In genomic region chr18:54740146-54740844, GRCh38 we compare ENCODE assay signal across 20 cellular contexts.
DNase-seq lines count a peak whose midpoint lies in the region; ATAC-seq, FAIRE-seq and TF ChIP-seq lines count a peak whose summit lies in the region.
"Had no signal": no experiment of that assay in that cellular context is flagged by ENCODE, and none has a peak within 500 bp of the region (broad histone marks: within the 10 kb centered on the region; RNA-seq: fewer than 3 reads in every experiment).

No MANE protein-coding gene starts in this region.

- H3K36me3 Mint-ChIP-seq in activated T-cell treated with anti-CD3 and anti-CD28 coated beads, Interleukin-2, amount 50 U/mL, for 4 hours (ENCODE audit: insufficient read depth) = no peaks in the 10 kb centered on the region
- H3K36me3 Mint-ChIP-seq: stimulated activated naive B cell treated with anti-CD40 and anti-IgM and Interleukin-4, amounts not matched to agents 10 μg/mL and 1 μg/mL and 100 μg/mL, for 72 hours; type B pancreatic cell had no signal

- no peak for TF ChIP-seq POLR2A in GM12892 (IDR thresholded peaks at IDR 0.05; ENCODE audit: low read depth, low read length)

- FAIRE-seq in D721Med (lab: Jason Lieb, UNC) (peak; percentile 96), GM12892 (lab: Jason Lieb, UNC) (no peak)

- H3K4me1 ChIP-seq in lower lobe of right lung = no peaks in the 10 kb centered on the region

- H3K36me3 ChIP-seq in lower lobe of right lung = no peaks in the 10 kb centered on the region
- H3K36me3 ChIP-seq: gastroesophageal sphincter had no signal

- H3K4me3 ChIP-seq in cardiac fibroblast (replicated peaks in 1 of 2; ENCODE audit: low read depth in 2 of 2, low read length in 2 of 2) (no peak overlapping the region), lower lobe of right lung (no peak overlapping the region)
- H3K4me3 ChIP-seq: gastroesophageal sphincter had no signal

- peak; percentile 40 to 61 for ATAC-seq in lower lobe of right lung
- ATAC-seq in GM21515 (IDR thresholded peaks at IDR 0.05; ENCODE audit: unreplicated experiment) = no peak
- ATAC-seq in GM21717 (IDR thresholded peaks at IDR 0.05; ENCODE audit: unreplicated experiment) = no peak
- no peak for ATAC-seq in activated T-cell treated with anti-CD3 and anti-CD28 coated beads, Interleukin-2, amount 50 U/mL, for 4 hours
- ATAC-seq: gastroesophageal sphincter; sciatic nerve; stimulated activated naive B cell treated with anti-CD40 and anti-IgM and Interleukin-4, amounts not matched to agents 10 μg/mL and 1 μg/mL and 100 μg/mL, for 72 hours had no signal

- H3K4me1 Mint-ChIP-seq in activated T-cell treated with anti-CD3 and anti-CD28 coated beads, Interleukin-2, amount 50 U/mL, for 4 hours (ENCODE audit: low read depth) = no peaks in the 10 kb centered on the region
- H3K4me1 Mint-ChIP-seq: immature natural killer cell; stimulated activated naive B cell treated with anti-CD40 and anti-IgM and Interleukin-4, amounts not matched to agents 10 μg/mL and 1 μg/mL and 100 μg/mL, for 72 hours had no signal

- H3K4me3 Mint-ChIP-seq in activated T-cell treated with anti-CD3 and anti-CD28 coated beads, Interleukin-2, amount 50 U/mL, for 4 hours = no peak overlapping the region
- H3K4me3 Mint-ChIP-seq: activated T-cell treated with anti-CD3 and anti-CD28 coated beads, Interleukin-2, amount 50 U/mL, for 24 hours; dendritic cell treated with granulocyte-macrophage colony-stimulating factor and Interleukin-4, amounts not matched to agents 40 ng/mL and 50 ng/mL, for 4 days; immature natural killer cell; stimulated activated naive B cell treated with anti-CD40 and anti-IgM and Interleukin-4, amounts not matched to agents 10 μg/mL and 1 μg/mL and 100 μg/mL, for 72 hours; type B pancreatic cell had no signal

- no peak for TF ChIP-seq CTCF in D721Med (IDR thresholded peaks at IDR 0.05; ENCODE audit: insufficient read depth, missing control alignments)
- TF ChIP-seq CTCF in cardiac fibroblast (IDR thresholded peaks at IDR 0.05; ENCODE audit: low read depth, low read length) = no peak
- TF ChIP-seq CTCF in lower lobe of right lung (IDR thresholded peaks at IDR 0.05) = no peak

- intact Hi-C loops in lower lobe of right lung (cut with DNase I) = no loop called here

- no peaks in the 10 kb centered on the region for H3K27me3 Mint-ChIP-seq in activated T-cell treated with anti-CD3 and anti-CD28 coated beads, Interleukin-2, amount 50 U/mL, for 4 hours (ENCODE audit: low read depth)
- H3K27me3 Mint-ChIP-seq: activated T-cell treated with anti-CD3 and anti-CD28 coated beads, Interleukin-2, amount 50 U/mL, for 24 hours; stimulated activated naive B cell treated with anti-CD40 and anti-IgM and Interleukin-4, amounts not matched to agents 10 μg/mL and 1 μg/mL and 100 μg/mL, for 72 hours; type B pancreatic cell had no signal

- H3K27me3 ChIP-seq in lower lobe of right lung (ENCODE audit: low read depth) = no peaks in the 10 kb centered on the region
- H3K27me3 ChIP-seq: gastroesophageal sphincter had no signal

- H3K9me3 Mint-ChIP-seq in activated T-cell treated with anti-CD3 and anti-CD28 coated beads, Interleukin-2, amount 50 U/mL, for 4 hours = peaks cover 7% of the 10 kb centered on the region
- H3K9me3 Mint-ChIP-seq: dendritic cell treated with granulocyte-macrophage colony-stimulating factor and Interleukin-4, amounts not matched to agents 40 ng/mL and 50 ng/mL, for 4 days; immature natural killer cell; type B pancreatic cell had no signal

- DNase-seq in D721Med (ENCODE audit: insufficient read length, low spot score) = no peak
- DNase-seq in LoVo (ENCODE audit: low spot score) = peak; percentile 11
- DNase-seq in cardiac fibroblast (ENCODE audit: low read depth in 2 of 2) = peak; percentile 49 to 75
- no peak for DNase-seq in lower lobe of right lung
- DNase-seq in activated T-cell treated with anti-CD3 and anti-CD28 coated beads, Interleukin-2, amount 50 U/mL, for 4 hours = no peak
- no peak for DNase-seq in GM12892 (ENCODE audit: insufficient read length)
- DNase-seq: activated CD4-positive, alpha-beta T cell treated with anti-CD3 and anti-CD28 coated beads, Interleukin-2, amount 50 U/mL, for 1 hour; activated T-cell treated with anti-CD3 and anti-CD28 coated beads, Interleukin-2, amount 50 U/mL, for 24 hours; immature natural killer cell; KBM-7; NCI-H1417 treated with DMSO at 0.1 percent for 48 hours; NK-92 treated with Interleukin-12 subunit alpha and Interleukin-12 subunit beta, amount 100 ng/mL, for 24 hours; SIG-M5; stimulated activated naive B cell treated with anti-CD40 and anti-IgM and Interleukin-4, amounts not matched to agents 10 μg/mL and 1 μg/mL and 100 μg/mL, for 72 hours had no signal

- no peaks in the 10 kb centered on the region for H3K9me3 ChIP-seq in lower lobe of right lung
- H3K9me3 ChIP-seq: gastroesophageal sphincter had no signal

- no peak overlapping the region for H3K27ac ChIP-seq in lower lobe of right lung
- H3K27ac ChIP-seq: gastroesophageal sphincter had no signal

Comparison
In these comparisons a context has a peak if more than half of its experiments do, and no peak if none do; other contexts are left out.
1. DNase-seq: peak in LoVo (single experiment) and cardiac fibroblast (2 of 2); none in D721Med (single experiment), lower lobe of right lung (single experiment), activated T-cell treated with anti-CD3 and anti-CD28 coated beads, Interleukin-2, amount 50 U/mL, for 4 hours (single experiment) and GM12892 (single experiment).
2. ATAC-seq: peak in lower lobe of right lung (2 of 2); none in GM21515 (single experiment), GM21717 (single experiment) and activated T-cell treated with anti-CD3 and anti-CD28 coated beads, Interleukin-2, amount 50 U/mL, for 4 hours (0 of 2).